In genomic region chr3:176426371-176426770, GRCh38 we compare ENCODE assay signal across 2 cellular contexts.
TF ChIP-seq lines count a peak whose summit lies in the region.

No MANE protein-coding gene starts in this region.

TF ChIP-seq in GM23338, 12 proteins besides CTCF, POLR2A, EP300 and RAD21 (continued from another document):
- TF ChIP-seq ZNF462 (CRISPR knock-in tag; IDR thresholded peaks at IDR 0.05) (no peak), REST (IDR thresholded peaks at IDR 0.05; ENCODE audit: unreplicated experiment) (no peak), EZH2 (IDR thresholded peaks at IDR 0.05; ENCODE audit: low read depth, unreplicated experiment) (no peak), JUNB (IDR thresholded peaks at IDR 0.05; ENCODE audit: unreplicated experiment) (no peak), ZNF331 (CRISPR knock-in tag; IDR thresholded peaks at IDR 0.05; ENCODE audit: low read depth) (no peak), ETS1 (IDR thresholded peaks at IDR 0.05) (no peak), POLR2AphosphoS5 (IDR thresholded peaks at IDR 0.05; ENCODE audit: low read depth) (no peak), NANOG (IDR thresholded peaks at IDR 0.05; ENCODE audit: borderline replicate concordance) (no peak), STAT1 (IDR thresholded peaks at IDR 0.05; ENCODE audit: unreplicated experiment) (no peak), CREB1 (CRISPR knock-in tag; IDR thresholded peaks at IDR 0.05; ENCODE audit: low read depth) (no peak), ZNF114 (CRISPR knock-in tag; IDR thresholded peaks at IDR 0.05) (no peak)

TF ChIP-seq in neural cell, 6 proteins besides CTCF, POLR2A, EP300 and RAD21 (continued from another document):
- no peak for TF ChIP-seq REST (IDR thresholded peaks at IDR 0.05; ENCODE audit: borderline replicate concordance)
- TF ChIP-seq EZH2 (IDR thresholded peaks at IDR 0.05; ENCODE audit: borderline replicate concordance, insufficient read depth, low read length, poor library complexity, severe bottlenecking), result no peak
- TF ChIP-seq MXI1 (conservative IDR thresholded peaks at IDR 0.05; ENCODE audit: poor library complexity, severe bottlenecking), result no peak
- TF ChIP-seq SMC3 (conservative IDR thresholded peaks at IDR 0.05; ENCODE audit: poor library complexity), result no peak
- TF ChIP-seq TAF1 (IDR thresholded peaks at IDR 0.05; ENCODE audit: low read depth), result no peak
